ENCODE assay signal across 31 cellular contexts in the genomic region with DNA sequence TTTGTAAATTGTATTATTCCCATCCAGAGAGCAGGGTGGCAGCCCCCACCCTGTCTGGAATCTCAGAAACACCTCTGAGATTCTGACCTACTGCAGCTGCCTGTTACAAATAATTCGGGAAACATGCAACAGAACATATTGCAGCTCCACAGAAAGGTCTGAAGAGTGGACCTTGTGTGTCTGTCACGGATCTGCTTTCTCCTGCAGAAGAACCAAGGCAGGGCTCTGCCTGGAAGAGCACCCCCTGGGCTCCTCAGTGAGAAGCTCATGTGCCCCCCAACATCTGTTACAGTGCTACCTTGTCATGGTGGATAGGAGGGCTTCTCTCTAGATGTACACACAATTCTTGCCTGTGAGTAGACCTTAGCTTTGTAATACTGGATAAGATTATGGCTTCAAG.
"Had no signal": no experiment of that assay in that cellular context is flagged by ENCODE, and none has a peak within 500 bp of the region (broad histone marks: within the 10 kb centered on the region; RNA-seq: fewer than 3 reads in every experiment).

No MANE protein-coding gene starts in this region.

- H3K27ac ChIP-seq: left lung, lower lobe of right lung, neural progenitor cell, neutrophil, ovary, right atrium auricular region, right lobe of liver, skin epidermis, stomach, testis, thyroid gland, transverse colon, upper lobe of right lung, uterus had no signal

- H3K36me3 Mint-ChIP-seq: naive B cell, neural progenitor cell had no signal

- H3K4me1 ChIP-seq: testis, uterus had no signal

- DNase-seq: hypothalamus; immature natural killer cell; kidney; left colon; left lung; lower lobe of right lung; mammary epithelial cell; midbrain; naive B cell; natural killer cell; nephron progenitor cell; occipital lobe; ovary; right lobe of liver; stimulated activated CD4-positive, alpha-beta T cell treated with anti-CD3 and anti-CD28 coated beads, Interleukin-12 subunit alpha, Interleukin-12 subunit beta, amount 100 ng/mL, for 4 hours; stimulated activated CD4-positive, alpha-beta T cell treated with anti-CD3 and anti-CD28 coated beads, Interleukin-15, amount 100 ng/mL, for 24 hours; stimulated activated CD4-positive, alpha-beta T cell treated with anti-CD3 and anti-CD28 coated beads, Interleukin-2, amount 100 ng/mL, for 24 hours; stimulated activated CD4-positive, alpha-beta T cell treated with anti-CD3 and anti-CD28 coated beads, Interleukin-4, amount 100 ng/mL, for 1 hour; stimulated activated naive B cell treated with anti-CD40 and anti-IgM and Interleukin-4, amounts not matched to agents 10 μg/mL and 1 μg/mL and 100 μg/mL, for 72 hours; stimulated activated naive CD8-positive, alpha-beta T cell treated with anti-CD3 and anti-CD28 coated beads, Interleukin-15, Interleukin-2, amounts not matched to agents 100 U/mL and 50 U/mL, for 24 hours; stomach; testis; thyroid gland; transverse colon; upper lobe of right lung; uterus had no signal

- H3K9ac ChIP-seq: neural progenitor cell had no signal

- H3K4me3 Mint-ChIP-seq: immature natural killer cell; natural killer cell; nephron progenitor cell; neural progenitor cell; stimulated activated naive B cell treated with anti-CD40 and anti-IgM and Interleukin-4, amounts not matched to agents 10 μg/mL and 1 μg/mL and 100 μg/mL, for 72 hours had no signal

- H3K27ac Mint-ChIP-seq: immature natural killer cell; naive B cell; natural killer cell; nephron progenitor cell; neural progenitor cell; progenitor cell of endocrine pancreas; stimulated activated naive B cell treated with anti-CD40 and anti-IgM and Interleukin-4, amounts not matched to agents 10 μg/mL and 1 μg/mL and 100 μg/mL, for 72 hours had no signal

- H3K36me3 ChIP-seq: left lung, lower lobe of right lung, neural progenitor cell, neutrophil, ovary, right atrium auricular region, right lobe of liver, stomach, thyroid gland, transverse colon, upper lobe of right lung, uterus had no signal

- H3K9me3 ChIP-seq: left lung, lower lobe of right lung, neutrophil, ovary, right lobe of liver, testis, thyroid gland, upper lobe of right lung, uterus had no signal

- ATAC-seq: left colon; left lung; lower lobe of right lung; natural killer cell; right lobe of liver; stimulated activated naive B cell treated with anti-CD40 and anti-IgM and Interleukin-4, amounts not matched to agents 10 μg/mL and 1 μg/mL and 100 μg/mL, for 72 hours; stimulated activated naive CD8-positive, alpha-beta T cell treated with anti-CD3 and anti-CD28 coated beads, Interleukin-15, Interleukin-2, amounts not matched to agents 100 U/mL and 50 U/mL, for 24 hours; upper lobe of right lung had no signal

- H3K4me3 ChIP-seq: left lung, lower lobe of right lung, neural progenitor cell, ovary, right atrium auricular region, right lobe of liver, skin epidermis, stomach, testis, thyroid gland, transverse colon, upper lobe of right lung, uterus had no signal

- H2AFZ ChIP-seq: neural progenitor cell had no signal

- H3K27me3 ChIP-seq: ovary, right atrium auricular region, testis, thyroid gland had no signal

- H3K4me2 ChIP-seq: neural progenitor cell had no signal

- H3K9me3 Mint-ChIP-seq: immature natural killer cell had no signal
